Comparison of ENCODE assay signal across 14 cellular contexts in genomic region chr6:35218021-35218420, GRCh38. TPM values are rescaled to one million over a fixed set of nuclear protein-coding genes. Genes with fewer than 3 reads are reported as not detected.
DNase-seq lines count a peak whose midpoint lies in the region; ATAC-seq and TF ChIP-seq lines count a peak whose summit lies in the region.
"Had no signal": no experiment of that assay in that cellular context is flagged by ENCODE, and none has a peak within 500 bp of the region (broad histone marks: within the 10 kb centered on the region; RNA-seq: fewer than 3 reads in every experiment).

No MANE protein-coding gene starts in this region.

- peaks cover 51% of the 10 kb centered on the region for H3F3A ChIP-seq in neural progenitor cell (ENCODE audit: low read depth)

- H2AFZ ChIP-seq in neural progenitor cell (replicated peaks), result no peak overlapping the region

- H3K27ac Mint-ChIP-seq in neural progenitor cell, result peak overlapping the region; percentile 29
- H3K27ac Mint-ChIP-seq: activated naive CD8-positive, alpha-beta T cell; CD4-positive, CD25-positive, alpha-beta regulatory T cell had no signal

- no peak for ATAC-seq in HG03342 (IDR thresholded peaks at IDR 0.05; ENCODE audit: unreplicated experiment)

- DNase-seq in ELF-1 (ENCODE audit: low read depth, low spot score) (peak; percentile 68), MV-4-11 (lab: John Stamatoyannopoulos, UW) (peak; percentile 62), epithelial cell of esophagus (ENCODE audit: low read depth) (peak; percentile 46), neural progenitor cell (ENCODE audit: low spot score) (no peak), amniotic stem cell (lab: John Stamatoyannopoulos, UW) (no peak)
- DNase-seq in activated CD4-positive, CD25-positive, alpha-beta regulatory T cell (lab: John Stamatoyannopoulos, UW), result no peak
- no peak for DNase-seq in activated naive CD4-positive, alpha-beta T cell (lab: John Stamatoyannopoulos, UW)
- DNase-seq: activated CD8-positive, alpha-beta memory T cell treated with anti-CD3 and anti-CD28 coated beads for 24 hours; CD4-positive, CD25-positive, alpha-beta regulatory T cell; NCI-H2029; stomach; T-helper 9 cell had no signal

- H3K4me3 Mint-ChIP-seq in neural progenitor cell, result peak overlapping the region; percentile 63
- H3K4me3 Mint-ChIP-seq: activated naive CD8-positive, alpha-beta T cell had no signal

- H3K4me1 ChIP-seq in neural progenitor cell, result peaks cover 62% of the 10 kb centered on the region

- peaks cover 7% of the 10 kb centered on the region for H3K27me3 Mint-ChIP-seq in neural progenitor cell (ENCODE audit: insufficient read depth, low read depth)

- TF ChIP-seq CTCF in epithelial cell of esophagus (IDR thresholded peaks at IDR 0.05; ENCODE audit: insufficient read depth, low read depth, low read length, missing control alignments), result no peak
- TF ChIP-seq CTCF in neural progenitor cell (IDR thresholded peaks at IDR 0.05), result no peak

- H3K4me2 ChIP-seq in neural progenitor cell, result peak overlapping the region; percentile 91

- peaks cover 65% of the 10 kb centered on the region for H3K4me1 Mint-ChIP-seq in neural progenitor cell

- peaks cover 6% of the 10 kb centered on the region for H3K27me3 ChIP-seq in neural progenitor cell

- no peaks in the 10 kb centered on the region for H3K9me3 ChIP-seq in neural progenitor cell (ENCODE audit: low read depth)
- H3K9me3 ChIP-seq: stomach had no signal

- H3K9ac ChIP-seq in neural progenitor cell, result no peak overlapping the region

- H4K20me1 ChIP-seq in neural progenitor cell (ENCODE audit: low read depth), result peaks cover 72% of the 10 kb centered on the region

- peak overlapping the region; percentile 78 for H3K27ac ChIP-seq in neural progenitor cell
- H3K27ac ChIP-seq: stomach had no signal

- H3K9me3 Mint-ChIP-seq in neural progenitor cell, result no peaks in the 10 kb centered on the region

- no peak overlapping the region for H3K4me3 ChIP-seq in epithelial cell of esophagus (ENCODE audit: low read length)
- H3K4me3 ChIP-seq in neural progenitor cell, result peak overlapping the region; percentile 44
- H3K4me3 ChIP-seq: stomach had no signal

- no peaks in the 10 kb centered on the region for H3K36me3 ChIP-seq in neural progenitor cell
- H3K36me3 ChIP-seq: stomach had no signal

- H3K36me3 Mint-ChIP-seq in neural progenitor cell, result peaks cover 2% of the 10 kb centered on the region
- H3K36me3 Mint-ChIP-seq: CD4-positive, CD25-positive, alpha-beta regulatory T cell had no signal

- H3K79me2 ChIP-seq in neural progenitor cell (ENCODE audit: low read depth), result peaks cover 67% of the 10 kb centered on the region

RNA-seq across cellular contexts. Expression of gene SCUBE3, which starts 4.3 kb away (rescaled TPM):
- 9.0 and 11.4 TPM in 2 replicates for total RNA-seq in neural progenitor cell (ENCODE audit: low replicate concordance)
- total RNA-seq: CD4-positive, CD25-positive, alpha-beta regulatory T cell had no signal

RNA-seq across cellular contexts. Expression of gene ZNF76, which starts 41.5 kb away (rescaled TPM):
- 14.8 and 27.0 TPM in 2 replicates for total RNA-seq in neural progenitor cell (ENCODE audit: low replicate concordance)

Comparison
In these comparisons a context has a peak if more than half of its experiments do, and no peak if none do; other contexts are left out.
1. DNase-seq: peak in ELF-1 (single experiment), MV-4-11 (single experiment) and epithelial cell of esophagus (single experiment); none in neural progenitor cell (single experiment), activated CD4-positive, CD25-positive, alpha-beta regulatory T cell (0 of 4), amniotic stem cell (single experiment) and activated naive CD4-positive, alpha-beta T cell (0 of 4).